In the genomic region with DNA sequence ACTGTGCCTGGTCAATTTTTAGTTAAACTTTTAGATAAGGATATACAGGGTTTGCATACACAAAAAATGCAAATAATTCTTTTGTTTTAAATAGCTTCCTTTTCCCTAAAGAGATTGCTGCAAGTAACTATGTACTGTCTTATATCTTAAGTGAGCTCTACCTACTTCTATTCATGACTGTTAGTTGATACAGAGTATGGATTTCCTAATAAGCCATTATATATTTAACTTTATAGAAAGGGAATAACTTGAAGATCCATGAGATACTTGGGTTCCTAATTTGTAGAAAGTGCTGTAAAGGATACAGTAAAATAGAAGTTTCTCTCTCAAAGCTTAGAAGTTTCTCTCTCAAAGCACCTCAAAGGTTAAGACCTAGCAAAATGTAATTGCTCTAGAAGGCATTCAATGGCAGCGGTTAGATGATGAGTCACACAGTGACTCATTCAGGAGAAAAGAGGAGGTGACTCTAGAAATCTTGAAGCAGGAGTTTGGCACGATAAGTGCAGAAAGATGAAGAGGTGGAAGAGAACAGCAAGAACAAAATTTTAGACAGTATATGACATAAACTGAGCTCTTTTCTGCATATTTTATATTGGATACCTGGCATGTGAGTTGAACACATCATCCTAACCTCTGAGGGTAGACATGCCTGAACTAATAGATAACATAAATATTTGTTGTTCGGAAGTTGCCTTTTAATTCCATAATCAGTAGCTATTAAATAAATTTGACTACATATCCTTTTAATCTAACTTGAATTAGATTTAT, we compare ENCODE assay signal across 1 cellular context.
A peak's percentile ranks its signal among the peaks of the same experiment; 100 is the strongest.
TF ChIP-seq lines count a peak whose summit lies in the region.

No MANE protein-coding gene starts in this region.

TF ChIP-seq in K562, 482 proteins besides CTCF, POLR2A, EP300 and RAD21 (continued from another document and continues in another):
- peak; percentile 83 for TF ChIP-seq MEIS2 (IDR thresholded peaks at IDR 0.05; ENCODE audit: partially characterized antibody)
- peak; percentile 79 for TF ChIP-seq TEAD4 (IDR thresholded peaks at IDR 0.05; ENCODE audit: low read length)
- TF ChIP-seq TEAD4 (CRISPR knock-in tag; IDR thresholded peaks at IDR 0.05; ENCODE audit: borderline replicate concordance) = no peak
- 0 out of 2 replicates have a peak, but pooled peaks have one; percentile 10 for TF ChIP-seq TEAD2 (tag; IDR thresholded peaks at IDR 0.05)
- TF ChIP-seq HNRNPK (IDR thresholded peaks at IDR 0.05; ENCODE audit: low read depth, low read length, poor library complexity, severe bottlenecking) = no peak
- peak; percentile 62 for TF ChIP-seq TAL1 (IDR thresholded peaks at IDR 0.05)
- TF ChIP-seq NFYB (IDR thresholded peaks at IDR 0.05; ENCODE audit: extremely low read depth, insufficient read length) = no peak
- TF ChIP-seq FOXK1 (CRISPR knock-in tag; IDR thresholded peaks at IDR 0.05; ENCODE audit: borderline replicate concordance) = no peak
- peak in 1 of 3 experiments; percentile 79 for TF ChIP-seq YY1 (IDR thresholded peaks at IDR 0.05; ENCODE audit: borderline replicate concordance in 1 of 3, control insufficient read depth in 1 of 3, extremely low read depth in 1 of 3, insufficient read depth in 3 of 3, insufficient read length in 1 of 3, insufficient replicate concordance in 2 of 3, low read depth in 1 of 3, low read length in 2 of 3)
- peak; percentile 73 for TF ChIP-seq NEUROD1 (IDR thresholded peaks at IDR 0.05; ENCODE audit: borderline replicate concordance, low read depth, low read length, partially characterized antibody)
- TF ChIP-seq HDGF (IDR thresholded peaks at IDR 0.05) = no peak
- TF ChIP-seq POLR2AphosphoS5 (IDR thresholded peaks at IDR 0.05; ENCODE audit: control insufficient read depth, insufficient read depth, low read depth, low read length) = peak; percentile 57; the same call in 1 of the 2 replicates
- TF ChIP-seq CBX1 (IDR thresholded peaks at IDR 0.05; ENCODE audit: low read depth) = no peak
- peak; percentile 66 for TF ChIP-seq SMARCB1 (IDR thresholded peaks at IDR 0.05; ENCODE audit: insufficient read length, low read depth)
- no peak for TF ChIP-seq TSC22D4 (tag; IDR thresholded peaks at IDR 0.05)
- TF ChIP-seq ZNF586 (CRISPR knock-in tag; conservative IDR thresholded peaks at IDR 0.05) = no peak
- TF ChIP-seq, protein P1, sequence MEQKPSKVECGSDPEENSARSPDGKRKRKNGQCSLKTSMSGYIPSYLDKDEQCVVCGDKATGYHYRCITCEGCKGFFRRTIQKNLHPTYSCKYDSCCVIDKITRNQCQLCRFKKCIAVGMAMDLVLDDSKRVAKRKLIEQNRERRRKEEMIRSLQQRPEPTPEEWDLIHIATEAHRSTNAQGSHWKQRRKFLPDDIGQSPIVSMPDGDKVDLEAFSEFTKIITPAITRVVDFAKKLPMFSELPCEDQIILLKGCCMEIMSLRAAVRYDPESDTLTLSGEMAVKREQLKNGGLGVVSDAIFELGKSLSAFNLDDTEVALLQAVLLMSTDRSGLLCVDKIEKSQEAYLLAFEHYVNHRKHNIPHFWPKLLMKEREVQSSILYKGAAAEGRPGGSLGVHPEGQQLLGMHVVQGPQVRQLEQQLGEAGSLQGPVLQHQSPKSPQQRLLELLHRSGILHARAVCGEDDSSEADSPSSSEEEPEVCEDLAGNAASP (IDR thresholded peaks at IDR 0.05) = peak; percentile 28; the same call in 1 of the 2 replicates
- TF ChIP-seq ETV1 (tag; conservative IDR thresholded peaks at IDR 0.05; ENCODE audit: low read depth) = no peak
- TF ChIP-seq, protein P2, sequence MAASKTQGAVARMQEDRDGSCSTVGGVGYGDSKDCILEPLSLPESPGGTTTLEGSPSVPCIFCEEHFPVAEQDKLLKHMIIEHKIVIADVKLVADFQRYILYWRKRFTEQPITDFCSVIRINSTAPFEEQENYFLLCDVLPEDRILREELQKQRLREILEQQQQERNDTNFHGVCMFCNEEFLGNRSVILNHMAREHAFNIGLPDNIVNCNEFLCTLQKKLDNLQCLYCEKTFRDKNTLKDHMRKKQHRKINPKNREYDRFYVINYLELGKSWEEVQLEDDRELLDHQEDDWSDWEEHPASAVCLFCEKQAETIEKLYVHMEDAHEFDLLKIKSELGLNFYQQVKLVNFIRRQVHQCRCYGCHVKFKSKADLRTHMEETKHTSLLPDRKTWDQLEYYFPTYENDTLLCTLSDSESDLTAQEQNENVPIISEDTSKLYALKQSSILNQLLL (CRISPR knock-in tag; IDR thresholded peaks at IDR 0.05; ENCODE audit: borderline replicate concordance) = no peak
- TF ChIP-seq, protein P3, sequence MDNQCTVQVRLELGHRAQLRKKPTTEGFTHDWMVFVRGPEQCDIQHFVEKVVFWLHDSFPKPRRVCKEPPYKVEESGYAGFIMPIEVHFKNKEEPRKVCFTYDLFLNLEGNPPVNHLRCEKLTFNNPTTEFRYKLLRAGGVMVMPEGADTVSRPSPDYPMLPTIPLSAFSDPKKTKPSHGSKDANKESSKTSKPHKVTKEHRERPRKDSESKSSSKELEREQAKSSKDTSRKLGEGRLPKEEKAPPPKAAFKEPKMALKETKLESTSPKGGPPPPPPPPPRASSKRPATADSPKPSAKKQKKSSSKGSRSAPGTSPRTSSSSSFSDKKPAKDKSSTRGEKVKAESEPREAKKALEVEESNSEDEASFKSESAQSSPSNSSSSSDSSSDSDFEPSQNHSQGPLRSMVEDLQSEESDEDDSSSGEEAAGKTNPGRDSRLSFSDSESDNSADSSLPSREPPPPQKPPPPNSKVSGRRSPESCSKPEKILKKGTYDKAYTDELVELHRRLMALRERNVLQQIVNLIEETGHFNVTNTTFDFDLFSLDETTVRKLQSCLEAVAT (IDR thresholded peaks at IDR 0.05) = peak in 1 of 2 experiments; percentile 69; a peak in 2 of 4 replicates
- TF ChIP-seq ZNF133 (CRISPR knock-in tag; IDR thresholded peaks at IDR 0.05) = no peak
- no peak for TF ChIP-seq YBX1 (IDR thresholded peaks at IDR 0.05)
- TF ChIP-seq ARNT (IDR thresholded peaks at IDR 0.05) = peak; percentile 40 to 100; a peak in 3 of 4 replicates
- TF ChIP-seq MECOM (CRISPR knock-in tag; IDR thresholded peaks at IDR 0.05) = no peak
- TF ChIP-seq, protein P4, sequence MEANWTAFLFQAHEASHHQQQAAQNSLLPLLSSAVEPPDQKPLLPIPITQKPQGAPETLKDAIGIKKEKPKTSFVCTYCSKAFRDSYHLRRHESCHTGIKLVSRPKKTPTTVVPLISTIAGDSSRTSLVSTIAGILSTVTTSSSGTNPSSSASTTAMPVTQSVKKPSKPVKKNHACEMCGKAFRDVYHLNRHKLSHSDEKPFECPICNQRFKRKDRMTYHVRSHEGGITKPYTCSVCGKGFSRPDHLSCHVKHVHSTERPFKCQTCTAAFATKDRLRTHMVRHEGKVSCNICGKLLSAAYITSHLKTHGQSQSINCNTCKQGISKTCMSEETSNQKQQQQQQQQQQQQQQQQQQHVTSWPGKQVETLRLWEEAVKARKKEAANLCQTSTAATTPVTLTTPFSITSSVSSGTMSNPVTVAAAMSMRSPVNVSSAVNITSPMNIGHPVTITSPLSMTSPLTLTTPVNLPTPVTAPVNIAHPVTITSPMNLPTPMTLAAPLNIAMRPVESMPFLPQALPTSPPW (CRISPR knock-in tag; IDR thresholded peaks at IDR 0.05) = peak; percentile 26; the same call in 1 of the 2 replicates
- TF ChIP-seq ZNF75A (CRISPR knock-in tag; IDR thresholded peaks at IDR 0.05) = no peak
- peak; percentile 97 for TF ChIP-seq BRD9 (IDR thresholded peaks at IDR 0.05; ENCODE audit: low read depth, partially characterized antibody)
- TF ChIP-seq, protein P5, sequence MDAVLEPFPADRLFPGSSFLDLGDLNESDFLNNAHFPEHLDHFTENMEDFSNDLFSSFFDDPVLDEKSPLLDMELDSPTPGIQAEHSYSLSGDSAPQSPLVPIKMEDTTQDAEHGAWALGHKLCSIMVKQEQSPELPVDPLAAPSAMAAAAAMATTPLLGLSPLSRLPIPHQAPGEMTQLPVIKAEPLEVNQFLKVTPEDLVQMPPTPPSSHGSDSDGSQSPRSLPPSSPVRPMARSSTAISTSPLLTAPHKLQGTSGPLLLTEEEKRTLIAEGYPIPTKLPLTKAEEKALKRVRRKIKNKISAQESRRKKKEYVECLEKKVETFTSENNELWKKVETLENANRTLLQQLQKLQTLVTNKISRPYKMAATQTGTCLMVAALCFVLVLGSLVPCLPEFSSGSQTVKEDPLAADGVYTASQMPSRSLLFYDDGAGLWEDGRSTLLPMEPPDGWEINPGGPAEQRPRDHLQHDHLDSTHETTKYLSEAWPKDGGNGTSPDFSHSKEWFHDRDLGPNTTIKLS (IDR thresholded peaks at IDR 0.05; ENCODE audit: borderline replicate concordance, low read depth) = peak; percentile 42; the same call in 1 of the 2 replicates
- TF ChIP-seq, protein P6, sequence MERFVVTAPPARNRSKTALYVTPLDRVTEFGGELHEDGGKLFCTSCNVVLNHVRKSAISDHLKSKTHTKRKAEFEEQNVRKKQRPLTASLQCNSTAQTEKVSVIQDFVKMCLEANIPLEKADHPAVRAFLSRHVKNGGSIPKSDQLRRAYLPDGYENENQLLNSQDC (CRISPR knock-in tag; IDR thresholded peaks at IDR 0.05) = no peak
- no peak for TF ChIP-seq NR2F6 (CRISPR knock-in tag; IDR thresholded peaks at IDR 0.05)
- TF ChIP-seq MYNN (IDR thresholded peaks at IDR 0.05) = 0 out of 2 replicates have a peak, but pooled peaks have one; percentile 33
- no peak for TF ChIP-seq MYNN (CRISPR knock-in tag; IDR thresholded peaks at IDR 0.05)
- no peak for TF ChIP-seq FOXA1 (IDR thresholded peaks at IDR 0.05; ENCODE audit: borderline replicate concordance)
- TF ChIP-seq POLR2AphosphoS2 (IDR thresholded peaks at IDR 0.05; ENCODE audit: low read length) = no peak; the same call in 1 of the 2 replicates
- TF ChIP-seq, protein P7, sequence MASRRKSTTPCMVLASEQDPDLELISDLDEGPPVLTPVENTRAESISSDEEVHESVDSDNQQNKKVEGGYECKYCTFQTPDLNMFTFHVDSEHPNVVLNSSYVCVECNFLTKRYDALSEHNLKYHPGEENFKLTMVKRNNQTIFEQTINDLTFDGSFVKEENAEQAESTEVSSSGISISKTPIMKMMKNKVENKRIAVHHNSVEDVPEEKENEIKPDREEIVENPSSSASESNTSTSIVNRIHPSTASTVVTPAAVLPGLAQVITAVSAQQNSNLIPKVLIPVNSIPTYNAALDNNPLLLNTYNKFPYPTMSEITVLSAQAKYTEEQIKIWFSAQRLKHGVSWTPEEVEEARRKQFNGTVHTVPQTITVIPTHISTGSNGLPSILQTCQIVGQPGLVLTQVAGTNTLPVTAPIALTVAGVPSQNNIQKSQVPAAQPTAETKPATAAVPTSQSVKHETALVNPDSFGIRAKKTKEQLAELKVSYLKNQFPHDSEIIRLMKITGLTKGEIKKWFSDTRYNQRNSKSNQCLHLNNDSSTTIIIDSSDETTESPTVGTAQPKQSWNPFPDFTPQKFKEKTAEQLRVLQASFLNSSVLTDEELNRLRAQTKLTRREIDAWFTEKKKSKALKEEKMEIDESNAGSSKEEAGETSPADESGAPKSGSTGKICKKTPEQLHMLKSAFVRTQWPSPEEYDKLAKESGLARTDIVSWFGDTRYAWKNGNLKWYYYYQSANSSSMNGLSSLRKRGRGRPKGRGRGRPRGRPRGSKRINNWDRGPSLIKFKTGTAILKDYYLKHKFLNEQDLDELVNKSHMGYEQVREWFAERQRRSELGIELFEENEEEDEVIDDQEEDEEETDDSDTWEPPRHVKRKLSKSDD (conservative IDR thresholded peaks at IDR 0.05; ENCODE audit: low read length) = no peak
- 0 out of 2 replicates have a peak, but pooled peaks have one; percentile 7 for TF ChIP-seq NFE2L1 (tag; IDR thresholded peaks at IDR 0.05; ENCODE audit: borderline replicate concordance, low read depth)
- peak; percentile 62 to 91; a peak in 2 of 4 replicates for TF ChIP-seq RCOR1 (IDR thresholded peaks at IDR 0.05; ENCODE audit: borderline replicate concordance in 1 of 2, low read depth in 2 of 2, low read length in 2 of 2)
- TF ChIP-seq HDAC8 (tag; IDR thresholded peaks at IDR 0.05) = no peak
- TF ChIP-seq SREBF1 (IDR thresholded peaks at IDR 0.05; ENCODE audit: borderline replicate concordance, low read depth, low read length) = no peak
- 0 out of 2 replicates have a peak, but pooled peaks have one; percentile 30 for TF ChIP-seq POLR2H (tag; IDR thresholded peaks at IDR 0.05; ENCODE audit: low read depth)
- TF ChIP-seq SRSF9 (IDR thresholded peaks at IDR 0.05; ENCODE audit: borderline replicate concordance, low read depth, low read length) = no peak
- TF ChIP-seq, protein P8, sequence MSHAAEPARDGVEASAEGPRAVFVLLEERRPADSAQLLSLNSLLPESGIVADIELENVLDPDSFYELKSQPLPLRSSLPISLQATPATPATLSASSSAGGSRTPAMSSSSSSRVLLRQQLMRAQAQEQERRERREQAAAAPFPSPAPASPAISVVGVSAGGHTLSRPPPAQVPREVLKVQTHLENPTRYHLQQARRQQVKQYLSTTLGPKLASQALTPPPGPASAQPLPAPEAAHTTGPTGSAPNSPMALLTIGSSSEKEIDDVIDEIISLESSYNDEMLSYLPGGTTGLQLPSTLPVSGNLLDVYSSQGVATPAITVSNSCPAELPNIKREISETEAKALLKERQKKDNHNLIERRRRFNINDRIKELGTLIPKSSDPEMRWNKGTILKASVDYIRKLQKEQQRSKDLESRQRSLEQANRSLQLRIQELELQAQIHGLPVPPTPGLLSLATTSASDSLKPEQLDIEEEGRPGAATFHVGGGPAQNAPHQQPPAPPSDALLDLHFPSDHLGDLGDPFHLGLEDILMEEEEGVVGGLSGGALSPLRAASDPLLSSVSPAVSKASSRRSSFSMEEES (CRISPR knock-in tag; IDR thresholded peaks at IDR 0.05) = no peak
- TF ChIP-seq HNRNPH1 (optimal IDR thresholded peaks at IDR 0.05; ENCODE audit: low read depth, low read length) = no peak
- no peak for TF ChIP-seq NUFIP1 (IDR thresholded peaks at IDR 0.05; ENCODE audit: partially characterized antibody)
- TF ChIP-seq SP2 (IDR thresholded peaks at IDR 0.05; ENCODE audit: extremely low read depth, low read depth, low read length, poor library complexity, severe bottlenecking) = no peak
- peak in 1 of 2 experiments; percentile 83; a peak in 1 of 4 replicates for TF ChIP-seq TBL1XR1 (IDR thresholded peaks at IDR 0.05; ENCODE audit: low read length in 2 of 2)
